ENCODE assay signal across 1 cellular context in genomic region chr17:74987909-74988711, GRCh38.
TF ChIP-seq lines count a peak whose summit lies in the region.

No MANE protein-coding gene starts in this region.

TF ChIP-seq in HEK293, 187 proteins besides CTCF, POLR2A, EP300 and RAD21 (continued from another document and continues in another):
- TF ChIP-seq KLF17 (tag by site-specific recombination; IDR thresholded peaks at IDR 0.05): peak; percentile 16; the same call in 1 of the 2 replicates
- TF ChIP-seq KLF10 (tag by site-specific recombination; IDR thresholded peaks at IDR 0.05): 0 out of 2 replicates have a peak, but pooled peaks have one; percentile 12
- TF ChIP-seq GLI2 (tag by site-specific recombination; IDR thresholded peaks at IDR 0.05; ENCODE audit: borderline replicate concordance, low read depth): no peak
- no peak; the same call in 1 of the 2 replicates for TF ChIP-seq ZNF677 (tag by site-specific recombination; IDR thresholded peaks at IDR 0.05)
- no peak for TF ChIP-seq ZNF624 (tag by site-specific recombination; IDR thresholded peaks at IDR 0.05)
- TF ChIP-seq ZBTB1 (tag by site-specific recombination; IDR thresholded peaks at IDR 0.05): no peak
- 0 out of 2 replicates have a peak, but pooled peaks have one; percentile 33 for TF ChIP-seq KLF16 (tag by site-specific recombination; IDR thresholded peaks at IDR 0.05)
- peak; percentile 51 for TF ChIP-seq ZBTB11 (tag by site-specific recombination; conservative IDR thresholded peaks at IDR 0.05; ENCODE audit: low read depth)
- no peak for TF ChIP-seq ZNF544 (tag by site-specific recombination; IDR thresholded peaks at IDR 0.05)
- no peak for TF ChIP-seq ZNF530 (tag by site-specific recombination; IDR thresholded peaks at IDR 0.05; ENCODE audit: low read depth)
- TF ChIP-seq ZNF654 (tag by site-specific recombination; IDR thresholded peaks at IDR 0.05; ENCODE audit: low read depth): no peak
- TF ChIP-seq ZNF521 (tag by site-specific recombination; IDR thresholded peaks at IDR 0.05): no peak
- 0 out of 2 replicates have a peak, but pooled peaks have one; percentile 13 for TF ChIP-seq ZNF561 (tag by site-specific recombination; IDR thresholded peaks at IDR 0.05; ENCODE audit: borderline replicate concordance)
- TF ChIP-seq ZNF549 (tag by site-specific recombination; IDR thresholded peaks at IDR 0.05): no peak
- TF ChIP-seq SP7 (tag by site-specific recombination; IDR thresholded peaks at IDR 0.05): no peak
- TF ChIP-seq HOXD13 (CRISPR knock-in tag; IDR thresholded peaks at IDR 0.05; ENCODE audit: borderline replicate concordance): no peak
- no peak for TF ChIP-seq ZBTB21 (tag by site-specific recombination; IDR thresholded peaks at IDR 0.05)
- no peak for TF ChIP-seq OVOL3 (tag by site-specific recombination; IDR thresholded peaks at IDR 0.05)
- no peak for TF ChIP-seq PRDM4 (tag by site-specific recombination; IDR thresholded peaks at IDR 0.05)
- TF ChIP-seq TSHZ1 (tag by site-specific recombination; IDR thresholded peaks at IDR 0.05; ENCODE audit: borderline replicate concordance): no peak
- no peak for TF ChIP-seq ZNF214 (tag by site-specific recombination; IDR thresholded peaks at IDR 0.05; ENCODE audit: borderline replicate concordance)
- no peak for TF ChIP-seq ZNF791 (tag by site-specific recombination; IDR thresholded peaks at IDR 0.05)
- TF ChIP-seq ZNF175 (tag by site-specific recombination; IDR thresholded peaks at IDR 0.05): no peak
- no peak for TF ChIP-seq ZNF514 (tag by site-specific recombination; IDR thresholded peaks at IDR 0.05)
- no peak for TF ChIP-seq ZNF239 (tag by site-specific recombination; IDR thresholded peaks at IDR 0.05)
- no peak for TF ChIP-seq BCL11B (tag by site-specific recombination; IDR thresholded peaks at IDR 0.05; ENCODE audit: low read depth)
- 0 out of 2 replicates have a peak, but pooled peaks have one; percentile 8 for TF ChIP-seq ZNF660 (tag by site-specific recombination; IDR thresholded peaks at IDR 0.05)
- TF ChIP-seq ZNF707 (tag by site-specific recombination; IDR thresholded peaks at IDR 0.05): no peak
- no peak for TF ChIP-seq ZNF704 (tag by site-specific recombination; IDR thresholded peaks at IDR 0.05)
- TF ChIP-seq ZNF132 (tag by site-specific recombination; IDR thresholded peaks at IDR 0.05; ENCODE audit: borderline replicate concordance): no peak
- TF ChIP-seq ZFP69B (tag by site-specific recombination; IDR thresholded peaks at IDR 0.05): no peak
- no peak for TF ChIP-seq ZNF416 (tag by site-specific recombination; IDR thresholded peaks at IDR 0.05)
- peak; percentile 14; the same call in 1 of the 2 replicates for TF ChIP-seq GLIS1 (tag by site-specific recombination; IDR thresholded peaks at IDR 0.05)
- TF ChIP-seq REST (tag by site-specific recombination; IDR thresholded peaks at IDR 0.05): no peak
- TF ChIP-seq ZNF354C (tag by site-specific recombination; IDR thresholded peaks at IDR 0.05; ENCODE audit: borderline replicate concordance, low read depth): no peak
- 0 out of 2 replicates have a peak, but pooled peaks have one; percentile 9 for TF ChIP-seq ZBTB48 (tag by site-specific recombination; IDR thresholded peaks at IDR 0.05)
- TF ChIP-seq ZIC2 (tag by site-specific recombination; IDR thresholded peaks at IDR 0.05): no peak
- TF ChIP-seq ZBTB20 (tag by site-specific recombination; IDR thresholded peaks at IDR 0.05): peak; percentile 62; the same call in 1 of the 2 replicates
- TF ChIP-seq TCF7L2 (IDR thresholded peaks at IDR 0.05; ENCODE audit: borderline replicate concordance, low read depth, low read length): no peak
- no peak for TF ChIP-seq ZNF248 (tag by site-specific recombination; IDR thresholded peaks at IDR 0.05)
- peak; percentile 77 for TF ChIP-seq EGR2 (tag by site-specific recombination; IDR thresholded peaks at IDR 0.05; ENCODE audit: low read depth)
